Comparison of ENCODE assay signal across 2 cellular contexts in genomic region chr14:96357216-96357615, GRCh38.
TF ChIP-seq lines count a peak whose summit lies in the region.

No MANE protein-coding gene starts in this region.

TF ChIP-seq in HEK293T, 16 proteins besides CTCF, POLR2A, EP300 and RAD21:
- TF ChIP-seq LEF1 (IDR thresholded peaks at IDR 0.05; ENCODE audit: borderline replicate concordance) (no peak), FOXM1 (IDR thresholded peaks at IDR 0.05; ENCODE audit: borderline replicate concordance) (no peak), L3MBTL2 (conservative IDR thresholded peaks at IDR 0.05) (no peak), ELF4 (IDR thresholded peaks at IDR 0.05) (no peak), SP1 (IDR thresholded peaks at IDR 0.05) (no peak), CTBP1 (IDR thresholded peaks at IDR 0.05; ENCODE audit: borderline replicate concordance) (no peak), SUZ12 (IDR thresholded peaks at IDR 0.05) (no peak), PKNOX1 (IDR thresholded peaks at IDR 0.05) (no peak), BHLHE40 (IDR thresholded peaks at IDR 0.05; ENCODE audit: borderline replicate concordance) (no peak), FOXK2 (IDR thresholded peaks at IDR 0.05) (no peak), NFRKB (IDR thresholded peaks at IDR 0.05) (no peak), ZNF384 (IDR thresholded peaks at IDR 0.05) (no peak), HDGF (IDR thresholded peaks at IDR 0.05; ENCODE audit: borderline replicate concordance) (no peak), FOXA1 (IDR thresholded peaks at IDR 0.05) (no peak), TARDBP (IDR thresholded peaks at IDR 0.05) (no peak), ARNT (IDR thresholded peaks at IDR 0.05) (no peak)

TF ChIP-seq in GM12878, 131 proteins besides CTCF, POLR2A, EP300 and RAD21:
- TF ChIP-seq EED (IDR thresholded peaks at IDR 0.05; ENCODE audit: low read depth), result no peak
- no peak for TF ChIP-seq MXI1 (IDR thresholded peaks at IDR 0.05; ENCODE audit: low read depth, low read length)
- TF ChIP-seq YY1 (IDR thresholded peaks at IDR 0.05; ENCODE audit: low read depth, low read length), result no peak
- TF ChIP-seq SMAD1 (IDR thresholded peaks at IDR 0.05; ENCODE audit: low read depth, partially characterized antibody), result no peak
